Comparison of ENCODE assay signal across 37 cellular contexts in genomic region chr5:35083150-35083549, GRCh38. TPM values are rescaled to one million over a fixed set of nuclear protein-coding genes. Genes with fewer than 3 reads are reported as not detected.
"Had no signal": no experiment of that assay in that cellular context is flagged by ENCODE, and none has a peak within 500 bp of the region (broad histone marks: within the 10 kb centered on the region; RNA-seq: fewer than 3 reads in every experiment).

No MANE protein-coding gene starts in this region.

- H3K4me3 Mint-ChIP-seq: activated B cell treated with CpG ODN at 0.5 μM for 24 hours; activated CD4-positive, alpha-beta memory T cell treated with anti-CD3 and anti-CD28 coated beads, Interleukin-2, amount 10 ng/mL, durations not matched to agents 7 days and 5 days; activated CD4-positive, alpha-beta T cell treated with anti-CD3 and anti-CD28 coated beads, Interleukin-2, amount 10 ng/mL, durations not matched to agents 7 days and 5 days; activated CD8-positive, alpha-beta memory T cell treated with anti-CD3 and anti-CD28 coated beads, Interleukin-2, amount 10 ng/mL, durations not matched to agents 7 days and 5 days; activated CD8-positive, alpha-beta T cell treated with anti-CD3 and anti-CD28 coated beads, Interleukin-2, amount 10 ng/mL, durations not matched to agents 7 days and 5 days; activated naive CD4-positive, alpha-beta T cell treated with anti-CD3 and anti-CD28 coated beads for 36 hours; activated naive CD8-positive, alpha-beta T cell treated with anti-CD3 and anti-CD28 coated beads for 36 hours; activated T-cell treated with anti-CD3 and anti-CD28 coated beads, Interleukin-2, amount 50 U/mL, for 24 hours; brain; central memory CD8-positive, alpha-beta T cell; T-helper 1 cell treated with Interleukin-12 subunit alpha and Interleukin-12 subunit beta and Interleukin-4 antibody, amounts not matched to agents 30 μg/mL and 1 μg/mL, for 36 hours; T-helper 2 cell treated with Interferon-gamma antibody and Interleukin-4, amounts not matched to agents 5 μg/mL and 100 μg/mL, for 36 hours had no signal

- ATAC-seq: activated CD8-positive, alpha-beta memory T cell treated with anti-CD3 and anti-CD28 coated beads, Interleukin-2, amount 10 ng/mL, durations not matched to agents 7 days and 5 days; activated CD8-positive, alpha-beta T cell treated with anti-CD3 and anti-CD28 coated beads, Interleukin-2, amount 10 ng/mL, durations not matched to agents 7 days and 5 days; activated naive CD4-positive, alpha-beta T cell treated with anti-CD3 and anti-CD28 coated beads, Interleukin-2, amount 50 U/mL, for 72 hours had no signal

- DNase-seq: activated B cell treated with CpG ODN at 0.5 μM for 24 hours; activated CD4-positive, alpha-beta memory T cell treated with anti-CD3 and anti-CD28 coated beads, Interleukin-2, amount 10 ng/mL, durations not matched to agents 7 days and 5 days; activated CD4-positive, alpha-beta T cell treated with anti-CD3 and anti-CD28 coated beads for 4 hours; activated CD4-positive, alpha-beta T cell treated with anti-CD3 and anti-CD28 coated beads, Interleukin-2, amount 10 ng/mL, durations not matched to agents 7 days and 5 days; activated CD4-positive, alpha-beta T cell treated with anti-CD3 and anti-CD28 coated beads, Interleukin-2, amount 50 U/mL, for 48 hours; activated CD4-positive, CD25-positive, alpha-beta regulatory T cell treated with anti-CD3 and anti-CD28 coated beads, Interleukin-2, amount 50 U/mL, for 72 hours; activated CD8-positive, alpha-beta memory T cell treated with anti-CD3 and anti-CD28 coated beads for 24 hours; activated CD8-positive, alpha-beta memory T cell treated with anti-CD3 and anti-CD28 coated beads, Interleukin-2, amount 10 ng/mL, durations not matched to agents 7 days and 5 days; activated CD8-positive, alpha-beta memory T cell treated with anti-CD3 and anti-CD28 coated beads, Interleukin-2, amount 50 U/mL, for 48 hours; activated CD8-positive, alpha-beta T cell treated with anti-CD3 and anti-CD28 coated beads, Interleukin-2, amount 10 ng/mL, durations not matched to agents 7 days and 5 days; activated effector memory CD4-positive, alpha-beta T cell treated with anti-CD3 and anti-CD28 coated beads, Interleukin-2, amount 50 U/mL, for 16 hours; activated gamma-delta T cell treated with Interleukin-2 at 50 U/mL for 16 hours; activated naive CD4-positive, alpha-beta T cell; activated naive CD4-positive, alpha-beta T cell treated with anti-CD3 and anti-CD28 coated beads for 36 hours; activated naive CD4-positive, alpha-beta T cell treated with anti-CD3 and anti-CD28 coated beads, Interleukin-2, amount 50 U/mL, for 16 hours; activated naive CD8-positive, alpha-beta T cell treated with anti-CD3 and anti-CD28 coated beads for 36 hours; activated T-cell treated with anti-CD3 and anti-CD28 coated beads, Interleukin-2, amount 50 U/mL, for 24 hours; activated T-cell treated with anti-CD3 and anti-CD28 coated beads, Interleukin-2, amount 50 U/mL, for 48 hours; amygdala; anterior cingulate cortex; caudate nucleus; cerebellar nuclear complex; T-helper 1 cell; T-helper 2 cell; T-helper 9 cell had no signal

- H3K4me3 ChIP-seq: ascending aorta, cardiac muscle cell had no signal

- H3K27me3 Mint-ChIP-seq: brain had no signal

- H3K27me3 ChIP-seq: ascending aorta, cardiac muscle cell had no signal

- H3K4me1 ChIP-seq: ascending aorta had no signal

- H3K36me3 Mint-ChIP-seq: activated CD8-positive, alpha-beta memory T cell treated with anti-CD3 and anti-CD28 coated beads, Interleukin-2, amount 10 ng/mL, durations not matched to agents 7 days and 5 days; activated naive CD4-positive, alpha-beta T cell treated with anti-CD3 and anti-CD28 coated beads, Interleukin-2, amount 50 U/mL, for 72 hours; activated naive CD8-positive, alpha-beta T cell treated with anti-CD3 and anti-CD28 coated beads for 36 hours; brain had no signal

- H3K9me3 Mint-ChIP-seq: activated B cell treated with CpG ODN at 0.5 μM for 24 hours; activated CD4-positive, alpha-beta memory T cell treated with anti-CD3 and anti-CD28 coated beads, Interleukin-2, amount 10 ng/mL, durations not matched to agents 7 days and 5 days; activated CD4-positive, alpha-beta T cell treated with anti-CD3 and anti-CD28 coated beads, Interleukin-2, amount 10 ng/mL, durations not matched to agents 7 days and 5 days; activated naive CD4-positive, alpha-beta T cell treated with anti-CD3 and anti-CD28 coated beads for 36 hours; activated naive CD4-positive, alpha-beta T cell treated with anti-CD3 and anti-CD28 coated beads, Interleukin-2, amount 50 U/mL, for 72 hours; activated naive CD8-positive, alpha-beta T cell treated with anti-CD3 and anti-CD28 coated beads for 36 hours; activated T-cell treated with anti-CD3 and anti-CD28 coated beads, Interleukin-2, amount 50 U/mL, for 24 hours; activated T-helper 2 cell treated with anti-CD3 and anti-CD28 coated beads, Interferon-gamma antibody, Interleukin-2, Interleukin-4, amounts not matched to agents 10 μg/mL and 5 μg/mL and 100 μg/mL, durations not matched to agents 14 hours and 24 hours and 36 hours; central memory CD8-positive, alpha-beta T cell; T-helper 1 cell treated with Interleukin-12 subunit alpha and Interleukin-12 subunit beta and Interleukin-4 antibody, amounts not matched to agents 30 μg/mL and 1 μg/mL, for 36 hours; T-helper 2 cell treated with Interferon-gamma antibody and Interleukin-4, amounts not matched to agents 5 μg/mL and 100 μg/mL, for 36 hours had no signal

- H3K36me3 ChIP-seq: ascending aorta, cardiac muscle cell had no signal

- H3K4me1 Mint-ChIP-seq: activated B cell treated with CpG ODN at 0.5 μM for 24 hours; activated CD4-positive, alpha-beta memory T cell treated with anti-CD3 and anti-CD28 coated beads, Interleukin-2, amount 10 ng/mL, durations not matched to agents 7 days and 5 days; activated CD4-positive, alpha-beta T cell treated with anti-CD3 and anti-CD28 coated beads, Interleukin-2, amount 10 ng/mL, durations not matched to agents 7 days and 5 days; activated CD8-positive, alpha-beta memory T cell treated with anti-CD3 and anti-CD28 coated beads, Interleukin-2, amount 10 ng/mL, durations not matched to agents 7 days and 5 days; activated naive CD8-positive, alpha-beta T cell treated with anti-CD3 and anti-CD28 coated beads for 36 hours; brain; central memory CD8-positive, alpha-beta T cell had no signal

- FAIRE-seq: bronchial epithelial cell, TTC549 had no signal

- H3K9me3 ChIP-seq: ascending aorta had no signal

- H3K27ac ChIP-seq: ascending aorta, cardiac muscle cell, VCaP had no signal

- H3K27ac Mint-ChIP-seq: activated B cell treated with CpG ODN at 0.5 μM for 24 hours; activated CD4-positive, alpha-beta memory T cell treated with anti-CD3 and anti-CD28 coated beads, Interleukin-2, amount 10 ng/mL, durations not matched to agents 7 days and 5 days; activated CD4-positive, alpha-beta T cell treated with anti-CD3 and anti-CD28 coated beads, Interleukin-2, amount 10 ng/mL, durations not matched to agents 7 days and 5 days; activated CD8-positive, alpha-beta memory T cell treated with anti-CD3 and anti-CD28 coated beads, Interleukin-2, amount 10 ng/mL, durations not matched to agents 7 days and 5 days; activated CD8-positive, alpha-beta T cell treated with anti-CD3 and anti-CD28 coated beads, Interleukin-2, amount 10 ng/mL, durations not matched to agents 7 days and 5 days; activated naive CD4-positive, alpha-beta T cell treated with anti-CD3 and anti-CD28 coated beads for 36 hours; activated naive CD4-positive, alpha-beta T cell treated with anti-CD3 and anti-CD28 coated beads, Interleukin-2, amount 50 U/mL, for 72 hours; activated naive CD8-positive, alpha-beta T cell treated with anti-CD3 and anti-CD28 coated beads for 36 hours; activated T-cell treated with anti-CD3 and anti-CD28 coated beads, Interleukin-2, amount 50 U/mL, for 24 hours; activated T-helper 2 cell treated with anti-CD3 and anti-CD28 coated beads, Interferon-gamma antibody, Interleukin-2, Interleukin-4, amounts not matched to agents 10 μg/mL and 5 μg/mL and 100 μg/mL, durations not matched to agents 14 hours and 24 hours and 36 hours; brain; T-helper 1 cell treated with Interleukin-12 subunit alpha and Interleukin-12 subunit beta and Interleukin-4 antibody, amounts not matched to agents 30 μg/mL and 1 μg/mL, for 36 hours; T-helper 2 cell treated with Interferon-gamma antibody and Interleukin-4, amounts not matched to agents 5 μg/mL and 100 μg/mL, for 36 hours had no signal

RNA-seq across cellular contexts. Expression of gene AGXT2, which starts 35.4 kb away (rescaled TPM):
- total RNA-seq: activated B cell treated with CpG ODN at 0.5 μM for 24 hours; activated CD4-positive, alpha-beta memory T cell treated with anti-CD3 and anti-CD28 coated beads, Interleukin-2, amount 10 ng/mL, durations not matched to agents 7 days and 5 days; activated CD4-positive, alpha-beta T cell treated with anti-CD3 and anti-CD28 coated beads, Interleukin-2, amount 10 ng/mL, durations not matched to agents 7 days and 5 days; activated CD8-positive, alpha-beta memory T cell treated with anti-CD3 and anti-CD28 coated beads, Interleukin-2, amount 10 ng/mL, durations not matched to agents 7 days and 5 days; activated CD8-positive, alpha-beta T cell treated with anti-CD3 and anti-CD28 coated beads, Interleukin-2, amount 10 ng/mL, durations not matched to agents 7 days and 5 days; activated naive CD4-positive, alpha-beta T cell treated with anti-CD3 and anti-CD28 coated beads for 36 hours; activated naive CD4-positive, alpha-beta T cell treated with anti-CD3 and anti-CD28 coated beads, Interleukin-2, amount 50 U/mL, for 72 hours; activated naive CD8-positive, alpha-beta T cell treated with anti-CD3 and anti-CD28 coated beads for 36 hours; activated T-helper 2 cell treated with anti-CD3 and anti-CD28 coated beads, Interferon-gamma antibody, Interleukin-2, Interleukin-4, amounts not matched to agents 10 μg/mL and 5 μg/mL and 100 μg/mL, durations not matched to agents 14 hours and 24 hours and 36 hours; ascending aorta; bronchial epithelial cell; cardiac muscle cell; chondrocyte had no signal
- polyA plus RNA-seq: cardiac muscle cell had no signal
